ENCODE assay signal across 8 cellular contexts in genomic region chr5:113488645-113489184, GRCh38. TPM values are rescaled to one million over a fixed set of nuclear protein-coding genes. Genes with fewer than 3 reads are reported as not detected.
A peak's percentile ranks its signal among the peaks of the same experiment; 100 is the strongest.
DNase-seq lines count a peak whose midpoint lies in the region; ATAC-seq, FAIRE-seq and TF ChIP-seq lines count a peak whose summit lies in the region.

No MANE protein-coding gene starts in this region.

- WGBS in small intestine, 3 donors: 10 to 16% (median 15%) methylated on average over 20 of the region's 20 CpGs

- ATAC-seq in left ventricle myocardium superior (peak; percentile 54), GM19351 (IDR thresholded peaks at IDR 0.05; ENCODE audit: unreplicated experiment) (no peak), HG02970 (IDR thresholded peaks at IDR 0.05; ENCODE audit: low FRiP score, unreplicated experiment) (no peak)

- peaks cover 6% of the 10 kb centered on the region; the same call in 1 of the 2 replicates for H3K4me1 ChIP-seq in HAP-1
- peaks cover 0 to 6% of the 10 kb centered on the region in 2 donors for H3K4me1 ChIP-seq in small intestine (ENCODE audit: control insufficient read depth in 2 of 2, insufficient read depth in 1 of 2, low read depth in 1 of 2, low read length in 1 of 2)

- in situ Hi-C loops in HAP-1 (cut with MboI; ENCODE audit: low sequenced_read_pairs): no loop called here

- TF ChIP-seq CTCF in WI38 (IDR thresholded peaks at IDR 0.05; ENCODE audit: low read depth, low read length): no peak

- intact Hi-C loops in left ventricle myocardium superior (cut with micrococcal nuclease): no loop called here

- H3K27ac ChIP-seq in small intestine (ENCODE audit: low read depth in 1 of 2, low read length in 1 of 2): no peak overlapping the region

- DNase-seq in HAP-1 (ENCODE audit: low spot score in 2 of 2): no peak
- no peak for DNase-seq in left ventricle myocardium superior
- no peak for DNase-seq in small intestine
- DNase-seq in NCI-H524 treated with DMSO at 0.1 percent for 48 hours (lab: John Stamatoyannopoulos, UW): no peak
- no peak for DNase-seq in stimulated activated naive CD4-positive, alpha-beta T cell (lab: John Stamatoyannopoulos, UW)

- FAIRE-seq in small intestine (lab: Jason Lieb, UNC): no peak

- peak overlapping the region; percentile 55 for H3K4me3 ChIP-seq in HAP-1
- H3K4me3 ChIP-seq in WI38 (ENCODE audit: low read depth, low read length): peak overlapping the region; percentile 83
- H3K4me3 ChIP-seq in small intestine (ENCODE audit: low read depth in 1 of 2, low read length in 2 of 2): peak overlapping the region; percentile 43 to 56

- H3K36me3 ChIP-seq in HAP-1 (replicated peaks): no peaks in the 10 kb centered on the region
- H3K36me3 ChIP-seq in small intestine (ENCODE audit: control insufficient read depth in 2 of 2, insufficient read depth in 2 of 2, low read length in 2 of 2): no peaks in the 10 kb centered on the region

- H3K27me3 ChIP-seq in HAP-1 (ENCODE audit: low read depth) (no peaks in the 10 kb centered on the region), small intestine (ENCODE audit: control insufficient read depth in 2 of 2, insufficient read depth in 2 of 2, low read length in 2 of 2) (peaks cover 4 to 15% of the 10 kb centered on the region in 2 donors)

- H3K9me3 ChIP-seq in HAP-1: peaks cover 8% of the 10 kb centered on the region
- H3K9me3 ChIP-seq in small intestine (ENCODE audit: control insufficient read depth, low read depth): no peaks in the 10 kb centered on the region

RNA-seq across cellular contexts. Expression of gene MCC, which starts 0.5 kb away (rescaled TPM):
- 27.1 TPM for total RNA-seq in left ventricle myocardium superior
- 1 to 10 TPM in 1 of 3 donors, under 1 TPM in 2; 0.45 to 2.5 (median 0.81) TPM for polyA plus RNA-seq in small intestine

RNA-seq across cellular contexts. Expression of gene YTHDC2, which starts 24.8 kb away (rescaled TPM):
- total RNA-seq in left ventricle myocardium superior: 13.4 TPM
- 10 to 100 TPM in 1 of 3 donors, 1 to 10 TPM in 2; 8.1 to 10.7 (median 8.4) TPM for polyA plus RNA-seq in small intestine

RNA-seq across cellular contexts. Expression of gene TSSK1B, which starts 53.9 kb away (rescaled TPM):
- not detected for total RNA-seq in left ventricle myocardium superior
- polyA plus RNA-seq in small intestine: not detected
